ENCODE assay signal across 8 cellular contexts in genomic region chr20:57748601-57749130, GRCh38. TPM values are rescaled to one million over a fixed set of nuclear protein-coding genes. Genes with fewer than 3 reads are reported as not detected.
DNase-seq lines count a peak whose midpoint lies in the region; ATAC-seq and TF ChIP-seq lines count a peak whose summit lies in the region.

No MANE protein-coding gene starts in this region.

- H4K20me1 ChIP-seq in DND-41 (ENCODE audit: insufficient read depth, low read length): no peaks in the 10 kb centered on the region; the same call in 1 of the 2 replicates

- peak; percentile 33; the same call in 2 of the 3 replicates for ATAC-seq in DND-41 (ENCODE audit: insufficient read depth, low read depth)

- no peak overlapping the region for H3K9ac ChIP-seq in DND-41 (ENCODE audit: low read depth, low read length)

- no peaks in the 10 kb centered on the region for H3K79me2 ChIP-seq in DND-41 (ENCODE audit: insufficient read depth, low read length)

- no peak for TF ChIP-seq CTCF in DND-41 (IDR thresholded peaks at IDR 0.05; ENCODE audit: borderline replicate concordance, extremely low read depth, low read length, poor library complexity, severe bottlenecking)
- no peak for TF ChIP-seq CTCF in RWPE1 (conservative IDR thresholded peaks at IDR 0.05; ENCODE audit: low read depth)
- no peak for TF ChIP-seq CTCF in tibial nerve (IDR thresholded peaks at IDR 0.05)

- 0 to 3% methylated on average over 11 to 22 of the region's 29 CpGs for WGBS in tibial nerve, 2 donors

- no peak for TF ChIP-seq POLR2A in tibial nerve (IDR thresholded peaks at IDR 0.05)

- POLR2A ChIA-PET in RWPE1 (lab: Yijun Ruan, JAX; ENCODE audit: low non-redundant PET): interaction anchor here (0.6 to 1.0 kb wide), 3 partner anchors 9 to 38 kb away, joined by 3 read pairs; no protein-coding TSS in a partner anchor

- H3K36me3 ChIP-seq in DND-41 (ENCODE audit: insufficient read depth, low read length): no peaks in the 10 kb centered on the region
- no peaks in the 10 kb centered on the region for H3K36me3 ChIP-seq in tibial nerve

- H3K4me2 ChIP-seq in DND-41 (ENCODE audit: insufficient read depth, low read length): no peak overlapping the region

- no peaks in the 10 kb centered on the region for H3K4me1 ChIP-seq in DND-41 (ENCODE audit: insufficient read depth, low read length)
- H3K4me1 ChIP-seq in tibial nerve: peaks cover 0 to 32% (median 10%) of the 10 kb centered on the region in 4 donors

- H3K27me3 ChIP-seq in DND-41 (ENCODE audit: insufficient read depth, low read length, poor library complexity) (peaks cover 12% of the 10 kb centered on the region), tibial nerve (no peaks in the 10 kb centered on the region)

- no peak overlapping the region for H2AFZ ChIP-seq in DND-41 (ENCODE audit: low read depth, low read length)

- H3K27ac ChIP-seq in DND-41 (ENCODE audit: low read length) (no peak overlapping the region), RWPE1 (peak overlapping the region; percentile 89), tibial nerve (peak overlapping the region; percentile 23 to 58 (median 44))

- no peaks in the 10 kb centered on the region for H3K9me3 ChIP-seq in DND-41 (ENCODE audit: insufficient read depth, low read length, severe bottlenecking)
- peaks cover 0 to 5% (median 0%) of the 10 kb centered on the region in 4 donors for H3K9me3 ChIP-seq in tibial nerve

- peak in 1 of 2 donors; percentile 33 for TF ChIP-seq EP300 in tibial nerve (IDR thresholded peaks at IDR 0.05)

- CTCF ChIA-PET in RWPE1 (lab: Yijun Ruan, JAX): interaction anchor here (0.7 to 1.6 kb wide), 8 partner anchors 21 to 462 kb away, joined by 3 to 5 read pairs (median 4); no protein-coding TSS in a partner anchor

- no peak overlapping the region for H3K4me3 ChIP-seq in DND-41 (ENCODE audit: low read depth in 1 of 2, low read length in 2 of 2)
- peak overlapping the region; percentile 22 to 46 (median 40) for H3K4me3 ChIP-seq in tibial nerve

- peak; percentile 44 for DNase-seq in DND-41
- peak; percentile 52 for DNase-seq in HS-5 (ENCODE audit: low read depth)
- DNase-seq in RWPE1 (ENCODE audit: low spot score): peak; percentile 97
- peak; percentile 11 for DNase-seq in activated gamma-delta T cell treated with anti-CD3 and anti-CD28 coated beads, Interleukin-2, amount 50 U/mL, for 16 hours (ENCODE audit: low read depth)
- peak; percentile 99 for DNase-seq in glomerular visceral epithelial cell (ENCODE audit: extremely low spot score)
- peak; percentile 72 for DNase-seq in pons (ENCODE audit: low spot score)
- peak; percentile 62 to 65 for DNase-seq in tibial nerve (ENCODE audit: low spot score in 2 of 2)
- no peak for DNase-seq in SKM-1 (lab: John Stamatoyannopoulos, UW; ENCODE audit: unreplicated experiment)

RNA-seq across cellular contexts. Expression of gene PMEPA1, which starts 38.9 kb away (rescaled TPM):
- 10 to 100 TPM; 10.2 to 33.6 (median 18.3) TPM for total RNA-seq in tibial nerve

Comparison
In these comparisons a context has a peak if more than half of its experiments do, and no peak if none do; other contexts are left out.
1. H3K4me3 ChIP-seq: peak in tibial nerve (4 of 4); none in DND-41 (0 of 2).